ENCODE assay signal across 15 cellular contexts in the genomic region with DNA sequence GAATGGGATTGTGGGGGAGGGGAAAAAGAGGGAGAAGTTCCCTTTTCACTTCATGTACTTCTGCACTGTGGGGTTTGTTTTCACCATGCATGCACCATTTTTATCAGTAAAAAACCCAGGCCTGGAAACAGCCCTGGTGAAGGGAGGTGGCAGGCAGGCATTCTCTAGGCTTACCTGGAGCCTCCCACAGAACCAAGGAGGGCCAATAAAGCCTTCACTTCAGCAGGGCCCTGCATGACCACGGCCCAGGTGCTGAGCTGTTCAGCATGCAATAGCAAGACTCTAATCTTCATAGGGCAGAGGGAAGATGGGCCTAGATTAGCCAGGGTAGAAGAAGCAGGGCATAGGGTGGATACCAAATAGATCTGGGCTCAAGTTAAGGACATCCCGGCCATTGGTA. TPM values are rescaled to one million over a fixed set of nuclear protein-coding genes. Genes with fewer than 3 reads are reported as not detected.
DNase-seq lines count a peak whose midpoint lies in the region; ATAC-seq and TF ChIP-seq lines count a peak whose summit lies in the region.
"Had no signal": no experiment of that assay in that cellular context is flagged by ENCODE, and none has a peak within 500 bp of the region (broad histone marks: within the 10 kb centered on the region; RNA-seq: fewer than 3 reads in every experiment).

No MANE protein-coding gene starts in this region.

- H3K27ac ChIP-seq in RWPE2 (ENCODE audit: poor library complexity, severe bottlenecking) (no peak overlapping the region), osteoblast (ENCODE audit: low read depth, low read length) (no peak overlapping the region), upper lobe of right lung (no peak overlapping the region), OCI-LY7 (ENCODE audit: low read depth, low read length, poor library complexity, severe bottlenecking) (no peak overlapping the region)
- H3K27ac ChIP-seq: GM23248 had no signal

- no peaks in the 10 kb centered on the region for H3K36me3 Mint-ChIP-seq in CD14-positive monocyte
- no peaks in the 10 kb centered on the region for H3K36me3 Mint-ChIP-seq in activated naive CD8-positive, alpha-beta T cell treated with anti-CD3 and anti-CD28 coated beads, Interleukin-2, amount 50 U/mL, for 24 hours (ENCODE audit: low read depth)

- no peak overlapping the region for H3K27ac Mint-ChIP-seq in CD14-positive monocyte
- H3K27ac Mint-ChIP-seq in activated naive CD8-positive, alpha-beta T cell treated with anti-CD3 and anti-CD28 coated beads, Interleukin-2, amount 50 U/mL, for 24 hours: no peak overlapping the region
- H3K27ac Mint-ChIP-seq: CD4-positive, alpha-beta T cell had no signal

- H3K4me3 ChIP-seq in RWPE2 (ENCODE audit: severe bottlenecking) (no peak overlapping the region), osteoblast (ENCODE audit: insufficient read depth, low read length) (no peak overlapping the region), upper lobe of right lung (no peak overlapping the region), OCI-LY7 (ENCODE audit: low read depth, low read length, poor library complexity, severe bottlenecking) (no peak overlapping the region)
- H3K4me3 ChIP-seq: GM23248, HAP-1 had no signal

- CTCF ChIA-PET in OCI-LY7 (lab: Charles Lee; ENCODE audit: unreplicated experiment): no interaction called here

- H3K4me2 ChIP-seq in osteoblast (ENCODE audit: insufficient read depth, low read length): no peak overlapping the region
- no peak overlapping the region for H3K4me2 ChIP-seq in OCI-LY7 (ENCODE audit: low read length)

- H3K4me1 Mint-ChIP-seq in CD14-positive monocyte: no peaks in the 10 kb centered on the region
- no peaks in the 10 kb centered on the region for H3K4me1 Mint-ChIP-seq in activated naive CD8-positive, alpha-beta T cell treated with anti-CD3 and anti-CD28 coated beads, Interleukin-2, amount 50 U/mL, for 24 hours

- H3K4me1 ChIP-seq in RWPE2 (ENCODE audit: insufficient read depth, poor library complexity, severe bottlenecking) (no peaks in the 10 kb centered on the region), osteoblast (ENCODE audit: insufficient read depth, low read length) (no peaks in the 10 kb centered on the region), upper lobe of right lung (no peaks in the 10 kb centered on the region), OCI-LY7 (ENCODE audit: insufficient read depth, low read length, poor library complexity, severe bottlenecking) (no peaks in the 10 kb centered on the region)
- H3K4me1 ChIP-seq: Caco-2, HAP-1 had no signal

- no peak overlapping the region for H3K4me3 Mint-ChIP-seq in CD14-positive monocyte
- no peak overlapping the region for H3K4me3 Mint-ChIP-seq in activated naive CD8-positive, alpha-beta T cell treated with anti-CD3 and anti-CD28 coated beads, Interleukin-2, amount 50 U/mL, for 24 hours
- H3K4me3 Mint-ChIP-seq: CD4-positive, alpha-beta T cell had no signal

- DNase-seq in CD14-positive monocyte (ENCODE audit: low spot score) (peak; percentile 32), RWPE2 (ENCODE audit: low spot score) (peak; percentile 11), osteoblast (ENCODE audit: insufficient read length, low spot score, missing footprints) (peak; percentile 62), upper lobe of right lung (peak; percentile 16), OCI-LY7 (ENCODE audit: low spot score) (no peak)
- DNase-seq in activated naive CD8-positive, alpha-beta T cell treated with anti-CD3 and anti-CD28 coated beads, Interleukin-2, amount 50 U/mL, for 24 hours: no peak
- DNase-seq: ACHN; BE2C; C1 segment of cervical spinal cord; Caco-2; CD4-positive, alpha-beta T cell; GM23248 had no signal

- intact Hi-C loops in CD14-positive monocyte (cut with micrococcal nuclease): no loop called here
- intact Hi-C loops in upper lobe of right lung (cut with DNase I): no loop called here
- intact Hi-C loops in OCI-LY7 (cut with micrococcal nuclease; ENCODE audit: unreplicated experiment): loop anchor here (10.0 kb wide), 1 partner anchor 775 kb away; no protein-coding TSS in a partner anchor

- H3K36me3 ChIP-seq in RWPE2 (ENCODE audit: low read depth) (no peaks in the 10 kb centered on the region), osteoblast (ENCODE audit: insufficient read depth, low read length) (no peaks in the 10 kb centered on the region), upper lobe of right lung (no peaks in the 10 kb centered on the region), OCI-LY7 (ENCODE audit: insufficient read depth, low read length) (no peaks in the 10 kb centered on the region)
- H3K36me3 ChIP-seq: BE2C, HAP-1 had no signal

- peaks cover 0 to 3% (median 2%) of the 10 kb centered on the region in 3 donors for H3K27me3 Mint-ChIP-seq in CD14-positive monocyte (ENCODE audit: low read depth in 3 of 3)
- peaks cover 10% of the 10 kb centered on the region for H3K27me3 Mint-ChIP-seq in activated naive CD8-positive, alpha-beta T cell treated with anti-CD3 and anti-CD28 coated beads, Interleukin-2, amount 50 U/mL, for 24 hours

- H3K79me2 ChIP-seq in osteoblast (ENCODE audit: insufficient read depth, low read length) (no peaks in the 10 kb centered on the region), OCI-LY7 (ENCODE audit: insufficient read depth, low read depth, low read length) (no peaks in the 10 kb centered on the region)

- ATAC-seq in RWPE2 (ENCODE audit: low read depth): no peak
- no peak for ATAC-seq in upper lobe of right lung
- ATAC-seq in GM19328 (IDR thresholded peaks at IDR 0.05; ENCODE audit: unreplicated experiment): no peak
- ATAC-seq in activated naive CD8-positive, alpha-beta T cell treated with anti-CD3 and anti-CD28 coated beads, Interleukin-2, amount 50 U/mL, for 24 hours: no peak
- ATAC-seq: HepG2 had no signal

- BruUV-seq in OCI-LY7 (replicated peaks; lab: Mats Ljungman, UMichigan): no TSS peak

- no peak for TF ChIP-seq CTCF in CD14-positive monocyte (IDR thresholded peaks at IDR 0.05)
- no peak for TF ChIP-seq CTCF in RWPE2 (IDR thresholded peaks at IDR 0.05; ENCODE audit: poor library complexity, severe bottlenecking)
- no peak for TF ChIP-seq CTCF in osteoblast (IDR thresholded peaks at IDR 0.05; ENCODE audit: extremely low read depth, low read depth, low read length)
- TF ChIP-seq CTCF in upper lobe of right lung (IDR thresholded peaks at IDR 0.05): no peak
- no peak for TF ChIP-seq CTCF in OCI-LY7 (conservative IDR thresholded peaks at IDR 0.05; ENCODE audit: low read length)

- H4K20me1 ChIP-seq in osteoblast (ENCODE audit: insufficient read depth, low read length) (no peaks in the 10 kb centered on the region), OCI-LY7 (ENCODE audit: insufficient read depth, low read length) (no peaks in the 10 kb centered on the region)

- H3K9me3 Mint-ChIP-seq in CD14-positive monocyte: peaks cover 0 to 4% (median 0%) of the 10 kb centered on the region in 7 donors
- H3K9me3 Mint-ChIP-seq in activated naive CD8-positive, alpha-beta T cell treated with anti-CD3 and anti-CD28 coated beads, Interleukin-2, amount 50 U/mL, for 24 hours: no peaks in the 10 kb centered on the region
- H3K9me3 Mint-ChIP-seq: CD4-positive, alpha-beta T cell had no signal

- H3K27me3 ChIP-seq in RWPE2 (ENCODE audit: insufficient read depth, poor library complexity, severe bottlenecking) (no peaks in the 10 kb centered on the region), osteoblast (ENCODE audit: insufficient read depth, low read length) (no peaks in the 10 kb centered on the region), upper lobe of right lung (no peaks in the 10 kb centered on the region)
- H3K27me3 ChIP-seq: BE2C had no signal

- H2AFZ ChIP-seq in osteoblast (ENCODE audit: low read length): no peak overlapping the region
- H2AFZ ChIP-seq in OCI-LY7 (ENCODE audit: low read length): no peak overlapping the region
- H2AFZ ChIP-seq: GM23248 had no signal

- POLR2A ChIA-PET in OCI-LY7 (lab: Charles Lee): no interaction called here

- H3K9me2 ChIP-seq in OCI-LY7 (ENCODE audit: insufficient read depth, low read length): no peaks in the 10 kb centered on the region

- H3K9me3 ChIP-seq in RWPE2 (ENCODE audit: severe bottlenecking) (no peaks in the 10 kb centered on the region), osteoblast (ENCODE audit: low read depth, low read length) (no peaks in the 10 kb centered on the region), upper lobe of right lung (no peaks in the 10 kb centered on the region), OCI-LY7 (ENCODE audit: low read length) (no peaks in the 10 kb centered on the region)
- H3K9me3 ChIP-seq: BE2C, HAP-1 had no signal

RNA-seq across cellular contexts. Expression of gene SCN5A, which starts 49.6 kb away (rescaled TPM):
- polyA plus RNA-seq in CD14-positive monocyte: not detected
- total RNA-seq in osteoblast: under 0.01 TPM in 1 of 2 replicates, not detected in the other
- total RNA-seq in upper lobe of right lung: 0.58 TPM
- total RNA-seq in OCI-LY7 (2014; rRNA removed; shearing (Covaris generic)): not detected in 2 replicates
- not detected in 2 replicates for total RNA-seq in OCI-LY7 (2022)
- total RNA-seq: GM23248, HepG2 had no signal
- polyA plus RNA-seq: GM23248 had no signal

Comparison
In these comparisons a context has a peak if more than half of its experiments do, and no peak if none do; other contexts are left out.
1. DNase-seq: peak in CD14-positive monocyte (single experiment), RWPE2 (single experiment), osteoblast (single experiment) and upper lobe of right lung (single experiment); none in OCI-LY7 (single experiment) and activated naive CD8-positive, alpha-beta T cell treated with anti-CD3 and anti-CD28 coated beads, Interleukin-2, amount 50 U/mL, for 24 hours (single experiment).